Comparison of ENCODE assay signal across 8 cellular contexts in genomic region chr5:69370335-69370734, GRCh38. TPM values are rescaled to one million over a fixed set of nuclear protein-coding genes. Genes with fewer than 3 reads are reported as not detected.
DNase-seq lines count a peak whose midpoint lies in the region; ATAC-seq, FAIRE-seq and TF ChIP-seq lines count a peak whose summit lies in the region.
"Not testable (repeated sequence)": the region's sequence is repeated elsewhere in the genome, so short reads cannot be mapped to it uniquely, and the experiment has no call there.

No MANE protein-coding gene starts in this region.

- H3K27me3 Mint-ChIP-seq in activated CD8-positive, alpha-beta memory T cell treated with anti-CD3 and anti-CD28 coated beads, Interleukin-2, amount 10 ng/mL, durations not matched to agents 7 days and 5 days; naive B cell: not testable (repeated sequence)

- ATAC-seq in activated CD8-positive, alpha-beta memory T cell treated with anti-CD3 and anti-CD28 coated beads, Interleukin-2, amount 10 ng/mL, durations not matched to agents 7 days and 5 days; right cardiac atrium; naive B cell (ENCODE audit: low read depth in 2 of 2): not testable (repeated sequence)

- CTCF ChIA-PET in activated CD8-positive, alpha-beta memory T cell treated with anti-CD3 and anti-CD28 coated beads, Interleukin-2, amount 10 ng/mL, durations not matched to agents 7 days and 5 days (lab: Charles Lee), result interaction anchor here (0.6 to 1.3 kb wide), 2 partner anchors 24 to 327 kb away, joined by 3 to 4 read pairs; no protein-coding TSS in a partner anchor

- H3K27ac ChIP-seq in 22Rv1, result peak overlapping the region; percentile 91
- peak overlapping the region; percentile 85; the same call in 1 of the 2 replicates for H3K27ac ChIP-seq in OCI-LY3 (ENCODE audit: low read length)
- peak overlapping the region; percentile 96 for H3K27ac ChIP-seq in colonic mucosa
- H3K27ac ChIP-seq in right cardiac atrium (ENCODE audit: low read length), result not testable (repeated sequence)

- not testable (repeated sequence) for H4K20me1 ChIP-seq in OCI-LY3 (ENCODE audit: insufficient read depth, low read length)

- intact Hi-C loops in colonic mucosa (cut with DNase I); right cardiac atrium (cut with DNase I): not testable (repeated sequence)

- peaks cover 72% of the 10 kb centered on the region for H3K79me2 ChIP-seq in OCI-LY3 (ENCODE audit: low read length)

- H3K9me3 Mint-ChIP-seq in activated CD8-positive, alpha-beta memory T cell treated with anti-CD3 and anti-CD28 coated beads, Interleukin-2, amount 10 ng/mL, durations not matched to agents 7 days and 5 days (ENCODE audit: low read depth); naive B cell: not testable (repeated sequence)

- peaks cover 48% of the 10 kb centered on the region for H3K4me1 Mint-ChIP-seq in activated CD8-positive, alpha-beta memory T cell treated with anti-CD3 and anti-CD28 coated beads, Interleukin-2, amount 10 ng/mL, durations not matched to agents 7 days and 5 days
- H3K4me1 Mint-ChIP-seq in naive B cell, result peaks cover 20 to 41% (median 21%) of the 10 kb centered on the region in 3 donors

- H3K36me3 ChIP-seq in OCI-LY3 (replicated peaks; ENCODE audit: low read depth, low read length); colonic mucosa: not testable (repeated sequence)

- H3K36me3 Mint-ChIP-seq in activated CD8-positive, alpha-beta memory T cell treated with anti-CD3 and anti-CD28 coated beads, Interleukin-2, amount 10 ng/mL, durations not matched to agents 7 days and 5 days, result peaks cover 21% of the 10 kb centered on the region
- H3K36me3 Mint-ChIP-seq in naive B cell, result not testable (repeated sequence)

- not testable (repeated sequence) for DNase-seq in GM12892 (ENCODE audit: insufficient read length); activated CD8-positive, alpha-beta memory T cell treated with anti-CD3 and anti-CD28 coated beads, Interleukin-2, amount 10 ng/mL, durations not matched to agents 7 days and 5 days; right cardiac atrium; naive B cell
- peak; percentile 28 for DNase-seq in colonic mucosa
- peak; percentile 17 for DNase-seq in stimulated activated CD4-positive, alpha-beta T cell treated with anti-CD3 and anti-CD28 coated beads, Interleukin-15, amount 100 ng/mL, for 24 hours

- peak overlapping the region; percentile 32; the same call in 1 of the 2 replicates for H2AFZ ChIP-seq in OCI-LY3 (ENCODE audit: low read depth, low read length)

- peaks cover 24% of the 10 kb centered on the region for H3K4me1 ChIP-seq in OCI-LY3 (ENCODE audit: low read length)
- H3K4me1 ChIP-seq in colonic mucosa; right cardiac atrium (ENCODE audit: control insufficient read depth, insufficient read depth, low read length): not testable (repeated sequence)

- not testable (repeated sequence) for H3K27me3 ChIP-seq in OCI-LY3 (ENCODE audit: low read depth, low read length); colonic mucosa; right cardiac atrium (ENCODE audit: control insufficient read depth, insufficient read depth)

- not testable (repeated sequence) for H3K9me3 ChIP-seq in OCI-LY3 (ENCODE audit: insufficient read depth, low read length); colonic mucosa; right cardiac atrium (ENCODE audit: control insufficient read depth, low read length)

- H3K9ac ChIP-seq in OCI-LY3 (ENCODE audit: low read length) (peak overlapping the region; percentile 95), colonic mucosa (ENCODE audit: low read depth in 2 of 2, low read length in 2 of 2) (peak overlapping the region; percentile 84 to 92)

- peak overlapping the region; percentile 88 for H3K4me2 ChIP-seq in OCI-LY3 (ENCODE audit: low read length)

- FAIRE-seq in GM12892 (lab: Jason Lieb, UNC), result peak; percentile 58

- peak overlapping the region; percentile 100 for H3K4me3 ChIP-seq in OCI-LY3 (ENCODE audit: low read length)
- H3K4me3 ChIP-seq in colonic mucosa, result peak overlapping the region; percentile 79
- peak overlapping the region; percentile 83 for H3K4me3 ChIP-seq in right cardiac atrium (ENCODE audit: low read length)

- not testable (repeated sequence) for TF ChIP-seq CTCF in 22Rv1 (IDR thresholded peaks at IDR 0.05); OCI-LY3 (IDR thresholded peaks at IDR 0.05; ENCODE audit: low read depth, low read length); colonic mucosa (IDR thresholded peaks at IDR 0.05)

- WGBS in right cardiac atrium, result 3% methylated on average over 16 of the region's 16 CpGs

- not testable (repeated sequence) for TF ChIP-seq POLR2A in GM12892 (IDR thresholded peaks at IDR 0.05; ENCODE audit: low read depth, low read length)

- H3K4me3 Mint-ChIP-seq in activated CD8-positive, alpha-beta memory T cell treated with anti-CD3 and anti-CD28 coated beads, Interleukin-2, amount 10 ng/mL, durations not matched to agents 7 days and 5 days, result peak overlapping the region; percentile 93
- peak overlapping the region; percentile 87 to 98 (median 94) for H3K4me3 Mint-ChIP-seq in naive B cell

- peak overlapping the region; percentile 94 for H3K27ac Mint-ChIP-seq in activated CD8-positive, alpha-beta memory T cell treated with anti-CD3 and anti-CD28 coated beads, Interleukin-2, amount 10 ng/mL, durations not matched to agents 7 days and 5 days
- H3K27ac Mint-ChIP-seq in naive B cell, result peak overlapping the region; percentile 98 to 100 (median 100)

RNA-seq across cellular contexts. Expression of gene RAD17, which starts 0.7 kb away (rescaled TPM):
- 35.7 TPM for polyA plus RNA-seq in GM12892 (2012; ENCODE audit: missing spikeins)
- 10 to 100 TPM; 19.7 to 26.4 TPM for total RNA-seq in activated CD8-positive, alpha-beta memory T cell treated with anti-CD3 and anti-CD28 coated beads, Interleukin-2, amount 10 ng/mL, durations not matched to agents 7 days and 5 days
- total RNA-seq in colonic mucosa (10 to 100 TPM; 16.7 to 17.9 TPM), right cardiac atrium (10 to 100 TPM; 14.8 to 19.1 (median 18.7) TPM)
- polyA plus RNA-seq in right cardiac atrium (10.3 TPM), naive B cell (ENCODE audit: low read depth in 6 of 6) (10 to 100 TPM; 23.4 to 35.3 (median 28.8) TPM)

RNA-seq across cellular contexts. Expression of gene AK6, which starts 1.0 kb away (rescaled TPM):
- 110 TPM for polyA plus RNA-seq in GM12892 (2012; ENCODE audit: missing spikeins)
- total RNA-seq in activated CD8-positive, alpha-beta memory T cell treated with anti-CD3 and anti-CD28 coated beads, Interleukin-2, amount 10 ng/mL, durations not matched to agents 7 days and 5 days, result 10 to 100 TPM; 31.8 to 49.1 TPM
- total RNA-seq in colonic mucosa (10 to 100 TPM; 34.5 to 35.3 TPM), right cardiac atrium (10 to 100 TPM; 29.4 to 38.0 (median 34.1) TPM)
- polyA plus RNA-seq in right cardiac atrium (36.7 TPM), naive B cell (ENCODE audit: low read depth in 6 of 6) (10 to 100 TPM; 49.1 to 98.0 (median 79.9) TPM)

RNA-seq across cellular contexts. Expression of gene TAF9, which starts 1.0 kb away (rescaled TPM):
- 103 TPM for polyA plus RNA-seq in GM12892 (2012; ENCODE audit: missing spikeins)
- total RNA-seq in activated CD8-positive, alpha-beta memory T cell treated with anti-CD3 and anti-CD28 coated beads, Interleukin-2, amount 10 ng/mL, durations not matched to agents 7 days and 5 days, result 10 to 100 TPM; 48.9 to 63.1 TPM
- total RNA-seq in colonic mucosa (10 to 100 TPM; 53.7 to 60.2 TPM), right cardiac atrium (10 to 100 TPM; 34.9 to 53.6 (median 39.4) TPM)
- polyA plus RNA-seq in right cardiac atrium (73.1 TPM), naive B cell (ENCODE audit: low read depth in 6 of 6) (100 to 1,000 TPM in 5 of 6 donors, 10 to 100 TPM in 1; 91.6 to 165 (median 120) TPM)

RNA-seq across cellular contexts. Expression of gene CCDC125, which starts 37.7 kb away (rescaled TPM):
- 7.7 TPM for polyA plus RNA-seq in GM12892 (2012; ENCODE audit: missing spikeins)
- total RNA-seq in activated CD8-positive, alpha-beta memory T cell treated with anti-CD3 and anti-CD28 coated beads, Interleukin-2, amount 10 ng/mL, durations not matched to agents 7 days and 5 days, result 10 to 100 TPM in 1 of 2 experiments, 1 to 10 TPM in 1; 9.4 to 11.2 TPM
- total RNA-seq in colonic mucosa (10 to 100 TPM; 12.5 to 13.2 TPM), right cardiac atrium (1 to 10 TPM; 3.6 to 5.3 (median 4.3) TPM)
- polyA plus RNA-seq in right cardiac atrium (1.9 TPM), naive B cell (ENCODE audit: low read depth in 6 of 6) (1 to 10 TPM in 5 of 6 donors, not detected in 1; 1.2 to 3.4 (median 2.7) TPM)

RNA-seq across cellular contexts. Expression of gene MARVELD2, which starts 44.6 kb away (rescaled TPM):
- polyA plus RNA-seq in GM12892 (2012; ENCODE audit: missing spikeins), result 2.0 TPM
- total RNA-seq in activated CD8-positive, alpha-beta memory T cell treated with anti-CD3 and anti-CD28 coated beads, Interleukin-2, amount 10 ng/mL, durations not matched to agents 7 days and 5 days, result under 1 TPM; 0.18 to 0.26 TPM
- total RNA-seq in colonic mucosa (10 to 100 TPM; 51.0 to 51.2 TPM), right cardiac atrium (1 to 10 TPM in 3 of 4 donors, under 1 TPM in 1; 0.82 to 1.8 (median 1.4) TPM)
- polyA plus RNA-seq in right cardiac atrium (0.23 TPM), naive B cell (ENCODE audit: low read depth in 6 of 6) (under 1 TPM in 5 of 6 donors, not detected in 1; 0.16 to 0.36 (median 0.32) TPM)
